Comparison of ENCODE assay signal across 8 cellular contexts in the genomic region with DNA sequence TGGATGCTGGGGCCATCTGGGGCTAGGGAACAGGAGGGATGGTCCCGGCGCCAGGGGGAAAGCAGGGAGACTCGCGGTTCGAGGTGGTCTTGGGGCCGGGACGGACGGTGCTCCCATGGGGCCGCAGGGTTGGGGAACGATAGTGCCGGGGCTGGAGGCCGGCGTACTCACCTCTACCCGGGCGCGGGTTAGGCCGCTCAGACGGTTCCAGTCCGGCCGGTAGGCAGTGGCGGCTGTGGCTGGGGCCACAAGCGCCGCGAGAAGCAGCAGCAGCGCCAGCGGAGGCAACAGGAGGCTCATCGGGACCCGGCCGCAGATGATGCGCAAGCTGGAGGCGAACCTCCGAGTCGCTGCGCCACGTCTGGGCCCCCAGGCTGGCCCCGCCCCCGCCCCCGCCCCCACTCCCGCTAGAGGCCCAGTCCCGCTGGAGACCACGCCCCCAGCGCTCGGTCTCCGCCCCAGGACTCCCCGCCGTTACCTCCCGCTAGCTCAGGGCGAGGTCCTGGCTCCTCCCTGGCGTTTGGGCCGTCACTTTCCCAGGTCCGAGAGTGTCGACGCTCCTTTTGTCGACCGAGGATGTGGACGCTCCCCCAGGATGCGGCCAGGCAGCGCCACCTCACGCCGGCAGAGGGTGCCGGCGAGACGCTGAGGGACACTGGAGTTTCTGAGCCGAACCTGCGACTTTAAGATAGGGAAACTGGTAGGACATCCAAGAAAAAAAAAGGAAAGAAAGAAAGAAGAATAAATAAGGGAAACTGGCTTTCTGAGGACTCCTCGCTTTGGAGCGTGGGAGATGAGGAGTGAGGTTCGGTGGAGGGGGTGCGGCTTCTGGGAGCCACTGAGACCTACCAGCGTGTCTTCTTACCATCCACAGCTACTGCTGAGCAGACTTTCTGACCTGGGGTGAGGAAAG.
DNase-seq lines count a peak whose midpoint lies in the region; ATAC-seq and TF ChIP-seq lines count a peak whose summit lies in the region.

A gene with protein sequence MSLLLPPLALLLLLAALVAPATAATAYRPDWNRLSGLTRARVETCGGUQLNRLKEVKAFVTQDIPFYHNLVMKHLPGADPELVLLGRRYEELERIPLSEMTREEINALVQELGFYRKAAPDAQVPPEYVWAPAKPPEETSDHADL (minus strand): TSS at position 363 of the 913 bp plus-strand sequence. CDS start 63 bp downstream, at position 300.

- TF ChIP-seq CTCF in GM12865 (IDR thresholded peaks at IDR 0.05; ENCODE audit: insufficient read depth, low read depth, low read length, missing control alignments), result peak; percentile 76
- peak; percentile 98 for TF ChIP-seq CTCF in astrocyte of the spinal cord (IDR thresholded peaks at IDR 0.05; ENCODE audit: low read depth, low read length)
- TF ChIP-seq CTCF in retinal pigment epithelial cell (conservative IDR thresholded peaks at IDR 0.05; ENCODE audit: low read depth, low read length), result peak; percentile 96

- peak; percentile 79 for ATAC-seq in HG02623 (IDR thresholded peaks at IDR 0.05; ENCODE audit: unreplicated experiment)

- in situ Hi-C loops in astrocyte of the spinal cord (cut with HindIII; ENCODE audit: low sequenced_read_pairs), result no loop called here

- DNase-seq in GM12865 (ENCODE audit: low read depth), result peak; percentile 94
- peak; percentile 78 for DNase-seq in NCI-H1436 treated with DMSO at 0.1 percent for 48 hours (lab: John Stamatoyannopoulos, UW)
- DNase-seq in T1000 (lab: John Stamatoyannopoulos, UW), result peak; percentile 95
- DNase-seq in astrocyte of the spinal cord (ENCODE audit: low read depth, low spot score), result peak; percentile 99
- DNase-seq in hippocampal formation (lab: John Stamatoyannopoulos, UW), result peak; percentile 91
- peak; percentile 87 for DNase-seq in retinal pigment epithelial cell (ENCODE audit: low read depth)
- no peak for DNase-seq in cortex of kidney (lab: John Stamatoyannopoulos, UW)

- H3K4me3 ChIP-seq in GM12865 (ENCODE audit: low read depth, low read length) (peak within 1 kb of the TSS; percentile 52), astrocyte of the spinal cord (ENCODE audit: low read depth, low read length) (peak within 1 kb of the TSS; percentile 79), retinal pigment epithelial cell (ENCODE audit: low read length) (peak within 1 kb of the TSS; percentile 71)
